9 cellular contexts compared by ENCODE assay signal in genomic region chr1:93749894-93750301, GRCh38.
DNase-seq lines count a peak whose midpoint lies in the region; ATAC-seq, FAIRE-seq and TF ChIP-seq lines count a peak whose summit lies in the region.
"Had no signal": no experiment of that assay in that cellular context is flagged by ENCODE, and none has a peak within 500 bp of the region (broad histone marks: within the 10 kb centered on the region; RNA-seq: fewer than 3 reads in every experiment).

No MANE protein-coding gene starts in this region.

- no peak for TF ChIP-seq EP300 in K562 (IDR thresholded peaks at IDR 0.05; ENCODE audit: low read length)

- POLR2A ChIA-PET in K562 (lab: Yijun Ruan, JAX): no interaction called here

- peaks cover 10% of the 10 kb centered on the region; the same call in 1 of the 2 replicates for H4K20me1 ChIP-seq in Karpas-422 (ENCODE audit: insufficient read depth, low read depth, low read length)
- no peaks in the 10 kb centered on the region for H4K20me1 ChIP-seq in K562 (replicated peaks; ENCODE audit: control insufficient read depth, insufficient read depth, low read length)

- H3K4me2 ChIP-seq in Karpas-422 (ENCODE audit: low read depth, low read length, poor library complexity, severe bottlenecking) (peak overlapping the region; percentile 77), K562 (ENCODE audit: insufficient read depth, low read length) (no peak overlapping the region)

- peaks cover 5% of the 10 kb centered on the region; the same call in 1 of the 2 replicates for H3K9me3 ChIP-seq in Karpas-422 (ENCODE audit: low read length)
- no peaks in the 10 kb centered on the region; the same call in 1 of the 2 replicates for H3K9me3 ChIP-seq in K562 (replicated peaks; ENCODE audit: control insufficient read depth, insufficient read depth, low read depth, low read length)
- peaks cover 0 to 8% (median 2%) of the 10 kb centered on the region in 8 donors for H3K9me3 ChIP-seq in spleen

- peaks cover 28% of the 10 kb centered on the region for H3K4me1 ChIP-seq in Karpas-422 (ENCODE audit: low read length)
- no peaks in the 10 kb centered on the region for H3K4me1 ChIP-seq in K562 (replicated peaks in 1 of 2; ENCODE audit: control insufficient read depth in 2 of 2, insufficient read depth in 2 of 2, low read length in 2 of 2)
- peaks cover 5 to 48% (median 27%) of the 10 kb centered on the region in 6 donors for H3K4me1 ChIP-seq in spleen

- peak; percentile 54 for FAIRE-seq in K562 (lab: Jason Lieb, UNC)
- FAIRE-seq: H54 had no signal

- no peaks in the 10 kb centered on the region for H3K9me1 ChIP-seq in K562 (ENCODE audit: control insufficient read depth, insufficient read depth, low read length)

- H2AFZ ChIP-seq in Karpas-422 (ENCODE audit: low read length) (no peak overlapping the region), K562 (ENCODE audit: low read depth, low read length) (no peak overlapping the region)

- H3K9ac ChIP-seq in Karpas-422 (ENCODE audit: low read length) (no peak overlapping the region), K562 (ENCODE audit: insufficient read depth in 1 of 2, low read depth in 2 of 2, low read length in 2 of 2) (no peak overlapping the region)

- no peaks in the 10 kb centered on the region; the same call in 1 of the 2 replicates for H3K36me3 ChIP-seq in Karpas-422 (ENCODE audit: insufficient read depth, low read length)
- H3K36me3 ChIP-seq in K562 (ENCODE audit: control insufficient read depth, insufficient read depth, low read length): no peaks in the 10 kb centered on the region
- H3K36me3 ChIP-seq in spleen: no peaks in the 10 kb centered on the region

- CTCF ChIA-PET in K562 (lab: Yijun Ruan, JAX; ENCODE audit: low intra/inter-chr PET ratio): no interaction called here

- in situ Hi-C loops in K562 (cut with MboI): no loop called here

- TF ChIP-seq POLR2A in K562 (conservative IDR thresholded peaks at IDR 0.05) (no peak), spleen (IDR thresholded peaks at IDR 0.05) (no peak)

- no TSS peak for BruUV-seq in K562 (replicated peaks; lab: Mats Ljungman, UMichigan)

- TF ChIP-seq CTCF in K562 (IDR thresholded peaks at IDR 0.05 in 2 of 3, conservative IDR thresholded peaks at IDR 0.05 in 1 of 3; ENCODE audit: insufficient read depth in 2 of 3, low read depth in 1 of 3, low read length in 3 of 3) (peak in 2 of 3 experiments; percentile 22 to 23; a peak in 1 of 6 replicates), spleen (IDR thresholded peaks at IDR 0.05 in 8 of 11, conservative IDR thresholded peaks at IDR 0.05 in 3 of 11) (no peak)

- intact Hi-C loops in K562 (cut with micrococcal nuclease) (no loop called here), spleen (cut with DNase I; ENCODE audit: low total_unique reads) (no loop called here)

- H3K9me3 Mint-ChIP-seq in activated naive CD4-positive, alpha-beta T cell treated with anti-CD3 and anti-CD28 coated beads, Interleukin-2, amount 50 U/mL, for 72 hours: peaks cover 11 to 12% of the 10 kb centered on the region in 2 donors

- H3K4me3 ChIP-seq in Karpas-422 (ENCODE audit: low read length) (peak overlapping the region; percentile 44), K562 (no peak overlapping the region), spleen (no peak overlapping the region)

- WGBS in K562 (ENCODE audit: insufficient coverage, low coverage, missing lambda C conversion rate): 0% methylated on average over 2 of the region's 2 CpGs
- 43 to 63% (median 49%) methylated on average over 2 of the region's 2 CpGs for WGBS in spleen, 5 donors

- peak; percentile 32 for DNase-seq in NCI-H2029 treated with DMSO at 0.1 percent for 48 hours (lab: John Stamatoyannopoulos, UW)
- DNase-seq in NCI-H2029 (lab: John Stamatoyannopoulos, UW): no peak
- DNase-seq in Karpas-422: peak; percentile 88
- DNase-seq in K562 (ENCODE audit: extremely low read depth in 1 of 4, low spot score in 3 of 4): peak in 1 of 4 experiments; percentile 9
- no peak for DNase-seq in spleen
- no peak for DNase-seq in C1 segment of cervical spinal cord (lab: John Stamatoyannopoulos, UW)
- no peak for DNase-seq in activated naive CD4-positive, alpha-beta T cell treated with anti-CD3 and anti-CD28 coated beads, Interleukin-2, amount 50 U/mL, for 72 hours (ENCODE audit: low spot score in 2 of 2)

- no peaks in the 10 kb centered on the region for H3K9me2 ChIP-seq in Karpas-422 (replicated peaks; ENCODE audit: insufficient read depth, low read length)

- TF ChIP-seq RAD21 in K562 (CRISPR knock-in tag; conservative IDR thresholded peaks at IDR 0.05 in 1 of 2, IDR thresholded peaks at IDR 0.05 in 1 of 2): no peak

- H3K27ac ChIP-seq in Karpas-422 (ENCODE audit: low read length) (peak overlapping the region; percentile 72), K562 (ENCODE audit: extremely low read depth, low read depth, low read length) (no peak overlapping the region), spleen (peak overlapping the region in 5 of 8 donors; percentile 27 to 60 (median 50))

- H3K27me3 ChIP-seq in Karpas-422 (ENCODE audit: low read length) (0 out of 2 replicates have a peak, but pooled peaks cover 3% of the 10 kb centered on the region), K562 (ENCODE audit: control insufficient read depth in 2 of 2, insufficient read depth in 2 of 2, low read length in 2 of 2) (peaks cover 3 to 20% of the 10 kb centered on the region in 2 experiments; a peak in 4 of 5 replicates), spleen (replicated peaks in 1 of 7) (no peaks in the 10 kb centered on the region)

- no peak overlapping the region for H3K27ac Mint-ChIP-seq in activated naive CD4-positive, alpha-beta T cell treated with anti-CD3 and anti-CD28 coated beads, Interleukin-2, amount 50 U/mL, for 72 hours

- H3K79me2 ChIP-seq in Karpas-422 (ENCODE audit: low read length): no peaks in the 10 kb centered on the region
- H3K79me2 ChIP-seq in K562 (ENCODE audit: control insufficient read depth, insufficient read depth, low read length): no peaks in the 10 kb centered on the region

- H3K36me3 Mint-ChIP-seq in activated naive CD4-positive, alpha-beta T cell treated with anti-CD3 and anti-CD28 coated beads, Interleukin-2, amount 50 U/mL, for 72 hours: peaks cover 10 to 12% of the 10 kb centered on the region in 2 donors

- ATAC-seq in K562 (no peak), esophagus mucosa (no peak)
- ATAC-seq in activated naive CD4-positive, alpha-beta T cell treated with anti-CD3 and anti-CD28 coated beads, Interleukin-2, amount 50 U/mL, for 72 hours: no peak

TF ChIP-seq in K562, 482 proteins besides CTCF, POLR2A, EP300 and RAD21:
- TF ChIP-seq E2F8 (IDR thresholded peaks at IDR 0.05; ENCODE audit: low read depth, partially characterized antibody) (no peak), ARID2 (IDR thresholded peaks at IDR 0.05) (no peak), FOXJ3 (CRISPR knock-in tag; IDR thresholded peaks at IDR 0.05) (no peak), MTA2 (IDR thresholded peaks at IDR 0.05; ENCODE audit: low read depth) (no peak), TCFL5 (CRISPR knock-in tag; conservative IDR thresholded peaks at IDR 0.05) (no peak), POU5F1 (IDR thresholded peaks at IDR 0.05; ENCODE audit: borderline replicate concordance, low read depth, low read length, partially characterized antibody) (no peak), ZBTB17 (CRISPR knock-in tag; IDR thresholded peaks at IDR 0.05) (no peak), PHF21A (IDR thresholded peaks at IDR 0.05; ENCODE audit: borderline replicate concordance, low read depth) (no peak), ZNF316 (IDR thresholded peaks at IDR 0.05) (no peak), TCF15 (CRISPR knock-in tag; IDR thresholded peaks at IDR 0.05) (no peak)

Comparison
In these comparisons a context has a peak if more than half of its experiments do, and no peak if none do; other contexts are left out.
1. DNase-seq: peak in NCI-H2029 treated with DMSO at 0.1 percent for 48 hours (single experiment) and Karpas-422 (single experiment); none in NCI-H2029 (single experiment), spleen (single experiment), C1 segment of cervical spinal cord (0 of 14) and activated naive CD4-positive, alpha-beta T cell treated with anti-CD3 and anti-CD28 coated beads, Interleukin-2, amount 50 U/mL, for 72 hours (0 of 2).
2. CTCF ChIP-seq: peak in K562 (2 of 3); none in spleen (0 of 11).